21 cellular contexts compared by ENCODE assay signal in the genomic region with DNA sequence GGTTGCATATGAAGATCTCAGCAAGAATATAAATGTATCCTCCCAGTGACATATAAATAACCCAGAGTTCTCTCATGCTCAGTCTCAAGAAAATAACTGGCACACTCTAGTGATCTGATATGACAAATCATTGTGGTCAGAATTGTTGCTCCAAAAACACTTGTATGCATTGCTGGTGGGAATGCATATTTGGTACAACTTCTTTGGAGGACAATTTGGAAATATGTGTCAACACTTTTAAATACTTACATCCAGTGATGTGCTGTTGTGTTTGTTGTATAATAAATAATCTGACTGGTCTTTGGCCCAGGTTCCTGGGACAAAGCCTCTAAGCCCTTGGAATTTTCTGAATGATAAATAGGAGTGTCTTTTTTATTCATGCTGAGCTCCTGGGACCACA.
DNase-seq lines count a peak whose midpoint lies in the region; ATAC-seq, FAIRE-seq and TF ChIP-seq lines count a peak whose summit lies in the region.
"Had no signal": no experiment of that assay in that cellular context is flagged by ENCODE, and none has a peak within 500 bp of the region (broad histone marks: within the 10 kb centered on the region; RNA-seq: fewer than 3 reads in every experiment).

No MANE protein-coding gene starts in this region.

- intact Hi-C loops in upper lobe of right lung (cut with DNase I) = no loop called here

- H3K4me3 ChIP-seq in AG10803 (ENCODE audit: low read length) (no peak overlapping the region), astrocyte of the cerebellum (ENCODE audit: low read depth, low read length) (no peak overlapping the region), upper lobe of right lung (no peak overlapping the region)
- H3K4me3 ChIP-seq: lung, right atrium auricular region, vagina had no signal

- H3K36me3 ChIP-seq in upper lobe of right lung = no peaks in the 10 kb centered on the region
- H3K36me3 ChIP-seq: right atrium auricular region, vagina had no signal

- no peak for TF ChIP-seq POLR2A in H54 (IDR thresholded peaks at IDR 0.05; ENCODE audit: low read depth, low read length)

- no peak for ATAC-seq in GM19395 (IDR thresholded peaks at IDR 0.05; ENCODE audit: unreplicated experiment)
- no peak for ATAC-seq in upper lobe of right lung
- ATAC-seq: HCT116 had no signal

- in situ Hi-C loops in astrocyte of the cerebellum (cut with HindIII; ENCODE audit: low sequenced_read_pairs) = no loop called here

- TF ChIP-seq CTCF in AG10803 (conservative IDR thresholded peaks at IDR 0.05; ENCODE audit: low read length) = no peak
- no peak for TF ChIP-seq CTCF in astrocyte of the cerebellum (IDR thresholded peaks at IDR 0.05; ENCODE audit: low read depth, low read length, missing control alignments)
- TF ChIP-seq CTCF in upper lobe of right lung (IDR thresholded peaks at IDR 0.05) = no peak

- H3K9me3 ChIP-seq in upper lobe of right lung = no peaks in the 10 kb centered on the region
- H3K9me3 ChIP-seq: right atrium auricular region, vagina had no signal

- DNase-seq in AG10803 (ENCODE audit: low read depth) = peak; percentile 80
- no peak for DNase-seq in H54 (ENCODE audit: insufficient read length, low spot score)
- DNase-seq in astrocyte of the cerebellum (ENCODE audit: low read depth) = peak; percentile 15
- DNase-seq in kidney tubule cell (ENCODE audit: low spot score) = peak; percentile 20
- no peak for DNase-seq in NCI-H524 (lab: John Stamatoyannopoulos, UW)
- DNase-seq in NCI-H2171 treated with DMSO at 0.1 percent for 48 hours (lab: John Stamatoyannopoulos, UW) = no peak
- no peak for DNase-seq in upper lobe of right lung
- DNase-seq: activated CD4-positive, CD25-positive, alpha-beta regulatory T cell treated with anti-CD3 and anti-CD28 coated beads, Interleukin-2, amount 50 U/mL, for 72 hours; activated naive CD8-positive, alpha-beta T cell treated with anti-CD3 and anti-CD28 coated beads, Interleukin-2, amount 10 ng/mL, durations not matched to agents 7 days and 5 days; foreskin melanocyte; hippocampal formation; NCI-H1417; NCI-H526; stimulated activated CD4-positive, alpha-beta T cell treated with anti-CD3 and anti-CD28 coated beads, Interleukin-15, amount 100 ng/mL, for 24 hours; substantia nigra had no signal

- no peak overlapping the region for H3K27ac ChIP-seq in upper lobe of right lung
- H3K27ac ChIP-seq: right atrium auricular region, vagina had no signal

- no peaks in the 10 kb centered on the region for H3K4me1 ChIP-seq in upper lobe of right lung
- H3K4me1 ChIP-seq: right atrium auricular region had no signal

- no peaks in the 10 kb centered on the region for H3K27me3 ChIP-seq in upper lobe of right lung
- H3K27me3 ChIP-seq: right atrium auricular region, vagina had no signal

- FAIRE-seq in H54 (lab: Jason Lieb, UNC) = peak; percentile 65
- FAIRE-seq: bronchial epithelial cell had no signal

Comparison
In these comparisons a context has a peak if more than half of its experiments do, and no peak if none do; other contexts are left out.
1. DNase-seq: peak in AG10803 (single experiment), astrocyte of the cerebellum (single experiment) and kidney tubule cell (single experiment); none in H54 (single experiment), NCI-H524 (0 of 2), NCI-H2171 treated with DMSO at 0.1 percent for 48 hours (single experiment) and upper lobe of right lung (single experiment).